10 cellular contexts compared by ENCODE assay signal in the genomic region with DNA sequence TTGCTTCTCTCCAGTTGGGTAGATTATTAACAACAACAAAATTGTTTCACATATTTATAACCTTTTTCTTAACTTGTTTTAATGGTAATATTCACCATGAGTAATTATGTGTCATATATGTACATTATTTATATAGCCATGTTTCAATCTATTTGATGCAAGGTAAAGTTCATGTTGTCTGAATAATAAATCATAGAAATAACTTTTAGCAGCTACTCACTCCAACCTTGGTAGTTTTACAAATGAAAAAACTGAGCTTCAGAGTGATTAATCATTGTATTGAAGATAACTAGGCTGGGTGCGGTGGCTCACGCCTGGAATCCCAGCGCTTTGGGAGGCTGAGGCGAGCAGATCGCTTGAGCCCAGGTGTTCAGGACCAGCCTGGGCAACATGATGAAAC.
"Had no signal": no experiment of that assay in that cellular context is flagged by ENCODE, and none has a peak within 500 bp of the region (broad histone marks: within the 10 kb centered on the region; RNA-seq: fewer than 3 reads in every experiment).

No MANE protein-coding gene starts in this region.

- H3K27ac Mint-ChIP-seq: activated naive CD4-positive, alpha-beta T cell treated with anti-CD3 and anti-CD28 coated beads, Interleukin-2, amount 50 U/mL, for 24 hours; nephron had no signal

- H3K9me3 ChIP-seq: heart left ventricle, upper lobe of left lung had no signal

- H3K27me3 ChIP-seq: dorsolateral prefrontal cortex, heart left ventricle, upper lobe of left lung had no signal

- H3K36me3 ChIP-seq: upper lobe of left lung had no signal

- H3K4me1 Mint-ChIP-seq: activated naive CD4-positive, alpha-beta T cell treated with anti-CD3 and anti-CD28 coated beads, Interleukin-2, amount 50 U/mL, for 24 hours had no signal

- H3K4me3 ChIP-seq: dorsolateral prefrontal cortex, heart left ventricle, upper lobe of left lung had no signal

- H3K36me3 Mint-ChIP-seq: activated naive CD4-positive, alpha-beta T cell treated with anti-CD3 and anti-CD28 coated beads, Interleukin-2, amount 50 U/mL, for 24 hours had no signal

- H3K27me3 Mint-ChIP-seq: activated naive CD4-positive, alpha-beta T cell treated with anti-CD3 and anti-CD28 coated beads, Interleukin-2, amount 50 U/mL, for 24 hours had no signal

- ATAC-seq: heart left ventricle had no signal

- H3K27ac ChIP-seq: dorsolateral prefrontal cortex, heart left ventricle, upper lobe of left lung had no signal

- H3K9me3 Mint-ChIP-seq: activated naive CD4-positive, alpha-beta T cell treated with anti-CD3 and anti-CD28 coated beads, Interleukin-2, amount 50 U/mL, for 24 hours; nephron had no signal

- H3K4me3 Mint-ChIP-seq: activated naive CD4-positive, alpha-beta T cell treated with anti-CD3 and anti-CD28 coated beads, Interleukin-2, amount 50 U/mL, for 24 hours; nephron had no signal

- DNase-seq: activated CD4-positive, alpha-beta T cell treated with anti-CD3 and anti-CD28 coated beads, Interleukin-2, amount 50 U/mL, for 4 hours; activated CD4-positive, CD25-positive, alpha-beta regulatory T cell treated with anti-CD3 and anti-CD28 coated beads, Interleukin-2, amount 50 U/mL, for 72 hours; activated effector memory CD4-positive, alpha-beta T cell treated with Interleukin-2 at 50 U/mL for 16 hours; activated T-cell treated with anti-CD3 and anti-CD28 coated beads, Interleukin-2, amount 50 U/mL, for 1 hour; dorsolateral prefrontal cortex; heart left ventricle; stimulated activated CD4-positive, alpha-beta T cell treated with anti-CD3 and anti-CD28 coated beads, Interleukin-15, amount 100 ng/mL, for 24 hours had no signal
